Comparison of ENCODE assay signal across 1 cellular context in the genomic region with DNA sequence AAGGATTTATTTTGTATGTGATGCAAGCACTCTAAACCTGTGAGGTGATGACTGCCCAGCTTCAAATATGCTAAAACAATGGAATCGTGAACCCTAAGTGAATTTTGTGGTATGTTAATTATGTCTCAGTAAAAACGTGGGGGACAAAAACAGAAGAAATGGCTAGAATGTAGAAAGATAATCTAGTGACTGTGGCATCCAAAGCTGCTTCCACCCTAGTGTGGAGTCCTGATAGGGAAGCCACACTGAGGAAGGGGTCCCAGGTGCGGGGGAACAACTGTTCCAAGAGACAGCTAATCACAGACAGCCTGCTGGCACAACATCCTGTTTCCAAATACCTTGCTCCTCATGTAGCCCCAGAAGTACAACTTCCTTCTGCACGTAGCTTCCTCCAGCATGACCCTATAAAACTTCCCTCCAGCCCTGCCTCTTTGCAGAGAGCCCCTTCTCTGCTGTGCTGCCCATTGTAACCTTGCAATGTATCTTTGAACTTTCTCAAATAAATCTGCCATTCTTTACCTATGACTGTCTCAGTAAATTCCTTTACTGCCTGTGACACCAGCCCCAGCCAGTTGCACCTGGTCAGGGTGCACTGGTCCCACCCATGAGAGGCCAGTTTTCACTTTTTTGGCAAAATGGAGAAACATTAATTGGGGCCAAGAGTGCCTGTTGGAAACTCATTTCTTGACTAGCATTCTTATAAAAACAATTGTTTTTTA.
A peak's percentile ranks its signal among the peaks of the same experiment; 100 is the strongest.
TF ChIP-seq lines count a peak whose summit lies in the region.

No MANE protein-coding gene starts in this region.

TF ChIP-seq in K562, 482 proteins besides CTCF, POLR2A, EP300 and RAD21 (continued from another document and continues in another):
- TF ChIP-seq, protein P1, sequence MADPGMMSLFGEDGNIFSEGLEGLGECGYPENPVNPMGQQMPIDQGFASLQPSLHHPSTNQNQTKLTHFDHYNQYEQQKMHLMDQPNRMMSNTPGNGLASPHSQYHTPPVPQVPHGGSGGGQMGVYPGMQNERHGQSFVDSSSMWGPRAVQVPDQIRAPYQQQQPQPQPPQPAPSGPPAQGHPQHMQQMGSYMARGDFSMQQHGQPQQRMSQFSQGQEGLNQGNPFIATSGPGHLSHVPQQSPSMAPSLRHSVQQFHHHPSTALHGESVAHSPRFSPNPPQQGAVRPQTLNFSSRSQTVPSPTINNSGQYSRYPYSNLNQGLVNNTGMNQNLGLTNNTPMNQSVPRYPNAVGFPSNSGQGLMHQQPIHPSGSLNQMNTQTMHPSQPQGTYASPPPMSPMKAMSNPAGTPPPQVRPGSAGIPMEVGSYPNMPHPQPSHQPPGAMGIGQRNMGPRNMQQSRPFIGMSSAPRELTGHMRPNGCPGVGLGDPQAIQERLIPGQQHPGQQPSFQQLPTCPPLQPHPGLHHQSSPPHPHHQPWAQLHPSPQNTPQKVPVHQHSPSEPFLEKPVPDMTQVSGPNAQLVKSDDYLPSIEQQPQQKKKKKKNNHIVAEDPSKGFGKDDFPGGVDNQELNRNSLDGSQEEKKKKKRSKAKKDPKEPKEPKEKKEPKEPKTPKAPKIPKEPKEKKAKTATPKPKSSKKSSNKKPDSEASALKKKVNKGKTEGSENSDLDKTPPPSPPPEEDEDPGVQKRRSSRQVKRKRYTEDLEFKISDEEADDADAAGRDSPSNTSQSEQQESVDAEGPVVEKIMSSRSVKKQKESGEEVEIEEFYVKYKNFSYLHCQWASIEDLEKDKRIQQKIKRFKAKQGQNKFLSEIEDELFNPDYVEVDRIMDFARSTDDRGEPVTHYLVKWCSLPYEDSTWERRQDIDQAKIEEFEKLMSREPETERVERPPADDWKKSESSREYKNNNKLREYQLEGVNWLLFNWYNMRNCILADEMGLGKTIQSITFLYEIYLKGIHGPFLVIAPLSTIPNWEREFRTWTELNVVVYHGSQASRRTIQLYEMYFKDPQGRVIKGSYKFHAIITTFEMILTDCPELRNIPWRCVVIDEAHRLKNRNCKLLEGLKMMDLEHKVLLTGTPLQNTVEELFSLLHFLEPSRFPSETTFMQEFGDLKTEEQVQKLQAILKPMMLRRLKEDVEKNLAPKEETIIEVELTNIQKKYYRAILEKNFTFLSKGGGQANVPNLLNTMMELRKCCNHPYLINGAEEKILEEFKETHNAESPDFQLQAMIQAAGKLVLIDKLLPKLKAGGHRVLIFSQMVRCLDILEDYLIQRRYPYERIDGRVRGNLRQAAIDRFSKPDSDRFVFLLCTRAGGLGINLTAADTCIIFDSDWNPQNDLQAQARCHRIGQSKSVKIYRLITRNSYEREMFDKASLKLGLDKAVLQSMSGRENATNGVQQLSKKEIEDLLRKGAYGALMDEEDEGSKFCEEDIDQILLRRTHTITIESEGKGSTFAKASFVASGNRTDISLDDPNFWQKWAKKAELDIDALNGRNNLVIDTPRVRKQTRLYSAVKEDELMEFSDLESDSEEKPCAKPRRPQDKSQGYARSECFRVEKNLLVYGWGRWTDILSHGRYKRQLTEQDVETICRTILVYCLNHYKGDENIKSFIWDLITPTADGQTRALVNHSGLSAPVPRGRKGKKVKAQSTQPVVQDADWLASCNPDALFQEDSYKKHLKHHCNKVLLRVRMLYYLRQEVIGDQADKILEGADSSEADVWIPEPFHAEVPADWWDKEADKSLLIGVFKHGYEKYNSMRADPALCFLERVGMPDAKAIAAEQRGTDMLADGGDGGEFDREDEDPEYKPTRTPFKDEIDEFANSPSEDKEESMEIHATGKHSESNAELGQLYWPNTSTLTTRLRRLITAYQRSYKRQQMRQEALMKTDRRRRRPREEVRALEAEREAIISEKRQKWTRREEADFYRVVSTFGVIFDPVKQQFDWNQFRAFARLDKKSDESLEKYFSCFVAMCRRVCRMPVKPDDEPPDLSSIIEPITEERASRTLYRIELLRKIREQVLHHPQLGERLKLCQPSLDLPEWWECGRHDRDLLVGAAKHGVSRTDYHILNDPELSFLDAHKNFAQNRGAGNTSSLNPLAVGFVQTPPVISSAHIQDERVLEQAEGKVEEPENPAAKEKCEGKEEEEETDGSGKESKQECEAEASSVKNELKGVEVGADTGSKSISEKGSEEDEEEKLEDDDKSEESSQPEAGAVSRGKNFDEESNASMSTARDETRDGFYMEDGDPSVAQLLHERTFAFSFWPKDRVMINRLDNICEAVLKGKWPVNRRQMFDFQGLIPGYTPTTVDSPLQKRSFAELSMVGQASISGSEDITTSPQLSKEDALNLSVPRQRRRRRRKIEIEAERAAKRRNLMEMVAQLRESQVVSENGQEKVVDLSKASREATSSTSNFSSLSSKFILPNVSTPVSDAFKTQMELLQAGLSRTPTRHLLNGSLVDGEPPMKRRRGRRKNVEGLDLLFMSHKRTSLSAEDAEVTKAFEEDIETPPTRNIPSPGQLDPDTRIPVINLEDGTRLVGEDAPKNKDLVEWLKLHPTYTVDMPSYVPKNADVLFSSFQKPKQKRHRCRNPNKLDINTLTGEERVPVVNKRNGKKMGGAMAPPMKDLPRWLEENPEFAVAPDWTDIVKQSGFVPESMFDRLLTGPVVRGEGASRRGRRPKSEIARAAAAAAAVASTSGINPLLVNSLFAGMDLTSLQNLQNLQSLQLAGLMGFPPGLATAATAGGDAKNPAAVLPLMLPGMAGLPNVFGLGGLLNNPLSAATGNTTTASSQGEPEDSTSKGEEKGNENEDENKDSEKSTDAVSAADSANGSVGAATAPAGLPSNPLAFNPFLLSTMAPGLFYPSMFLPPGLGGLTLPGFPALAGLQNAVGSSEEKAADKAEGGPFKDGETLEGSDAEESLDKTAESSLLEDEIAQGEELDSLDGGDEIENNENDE (IDR thresholded peaks at IDR 0.05; ENCODE audit: low read depth, low read length), result no peak
- TF ChIP-seq FOXJ2 (tag; IDR thresholded peaks at IDR 0.05) (no peak), SP1 (CRISPR knock-in tag; IDR thresholded peaks at IDR 0.05) (no peak), FOSL1 (tag; conservative IDR thresholded peaks at IDR 0.05) (no peak), EHMT2 (IDR thresholded peaks at IDR 0.05) (no peak), SRSF3 (IDR thresholded peaks at IDR 0.05; ENCODE audit: insufficient read depth, low read length) (no peak), PYGO2 (tag; IDR thresholded peaks at IDR 0.05) (no peak), GTF2E2 (tag; IDR thresholded peaks at IDR 0.05) (no peak), NR2C2 (CRISPR knock-in tag; IDR thresholded peaks at IDR 0.05) (no peak), NR2C2 (tag; IDR thresholded peaks at IDR 0.05) (no peak), DDX20 (tag; IDR thresholded peaks at IDR 0.05; ENCODE audit: low read depth) (no peak), ZNF75A (CRISPR knock-in tag; IDR thresholded peaks at IDR 0.05) (no peak), FOXK2 (conservative IDR thresholded peaks at IDR 0.05 in 1 of 2, IDR thresholded peaks at IDR 0.05 in 1 of 2; ENCODE audit: low read depth in 2 of 2) (no peak), PTRF (tag; IDR thresholded peaks at IDR 0.05) (no peak), FOXA1 (IDR thresholded peaks at IDR 0.05; ENCODE audit: borderline replicate concordance) (no peak), CREB1 (IDR thresholded peaks at IDR 0.05) (peak; percentile 44; the same call in 1 of the 2 replicates), CREB1 (CRISPR knock-in tag; IDR thresholded peaks at IDR 0.05) (no peak), MEIS2 (IDR thresholded peaks at IDR 0.05; ENCODE audit: partially characterized antibody) (no peak), JUN (IDR thresholded peaks at IDR 0.05; ENCODE audit: borderline replicate concordance, low read depth, low read length) (no peak), JUN (CRISPR knock-in tag; IDR thresholded peaks at IDR 0.05; ENCODE audit: borderline replicate concordance) (no peak), CBX2 (IDR thresholded peaks at IDR 0.05; ENCODE audit: insufficient read depth, low read length, poor library complexity, severe bottlenecking) (no peak), ZKSCAN8 (CRISPR knock-in tag; IDR thresholded peaks at IDR 0.05) (no peak), HCFC1 (IDR thresholded peaks at IDR 0.05; ENCODE audit: low read depth, low read length) (no peak), POLR2AphosphoS5 (IDR thresholded peaks at IDR 0.05; ENCODE audit: control insufficient read depth, insufficient read depth, low read depth, low read length) (peak; percentile 71; the same call in 1 of the 2 replicates)
- TF ChIP-seq, protein P2, sequence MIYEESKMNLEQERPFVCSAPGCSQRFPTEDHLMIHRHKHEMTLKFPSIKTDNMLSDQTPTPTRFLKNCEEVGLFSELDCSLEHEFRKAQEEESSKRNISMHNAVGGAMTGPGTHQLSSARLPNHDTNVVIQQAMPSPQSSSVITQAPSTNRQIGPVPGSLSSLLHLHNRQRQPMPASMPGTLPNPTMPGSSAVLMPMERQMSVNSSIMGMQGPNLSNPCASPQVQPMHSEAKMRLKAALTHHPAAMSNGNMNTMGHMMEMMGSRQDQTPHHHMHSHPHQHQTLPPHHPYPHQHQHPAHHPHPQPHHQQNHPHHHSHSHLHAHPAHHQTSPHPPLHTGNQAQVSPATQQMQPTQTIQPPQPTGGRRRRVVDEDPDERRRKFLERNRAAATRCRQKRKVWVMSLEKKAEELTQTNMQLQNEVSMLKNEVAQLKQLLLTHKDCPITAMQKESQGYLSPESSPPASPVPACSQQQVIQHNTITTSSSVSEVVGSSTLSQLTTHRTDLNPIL (CRISPR knock-in tag; IDR thresholded peaks at IDR 0.05), result no peak
- TF ChIP-seq, protein P3, sequence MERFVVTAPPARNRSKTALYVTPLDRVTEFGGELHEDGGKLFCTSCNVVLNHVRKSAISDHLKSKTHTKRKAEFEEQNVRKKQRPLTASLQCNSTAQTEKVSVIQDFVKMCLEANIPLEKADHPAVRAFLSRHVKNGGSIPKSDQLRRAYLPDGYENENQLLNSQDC (CRISPR knock-in tag; IDR thresholded peaks at IDR 0.05), result no peak
- TF ChIP-seq, protein P4, sequence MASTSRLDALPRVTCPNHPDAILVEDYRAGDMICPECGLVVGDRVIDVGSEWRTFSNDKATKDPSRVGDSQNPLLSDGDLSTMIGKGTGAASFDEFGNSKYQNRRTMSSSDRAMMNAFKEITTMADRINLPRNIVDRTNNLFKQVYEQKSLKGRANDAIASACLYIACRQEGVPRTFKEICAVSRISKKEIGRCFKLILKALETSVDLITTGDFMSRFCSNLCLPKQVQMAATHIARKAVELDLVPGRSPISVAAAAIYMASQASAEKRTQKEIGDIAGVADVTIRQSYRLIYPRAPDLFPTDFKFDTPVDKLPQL (IDR thresholded peaks at IDR 0.05; ENCODE audit: extremely low read depth, insufficient read length), result no peak
- TF ChIP-seq, protein P5, sequence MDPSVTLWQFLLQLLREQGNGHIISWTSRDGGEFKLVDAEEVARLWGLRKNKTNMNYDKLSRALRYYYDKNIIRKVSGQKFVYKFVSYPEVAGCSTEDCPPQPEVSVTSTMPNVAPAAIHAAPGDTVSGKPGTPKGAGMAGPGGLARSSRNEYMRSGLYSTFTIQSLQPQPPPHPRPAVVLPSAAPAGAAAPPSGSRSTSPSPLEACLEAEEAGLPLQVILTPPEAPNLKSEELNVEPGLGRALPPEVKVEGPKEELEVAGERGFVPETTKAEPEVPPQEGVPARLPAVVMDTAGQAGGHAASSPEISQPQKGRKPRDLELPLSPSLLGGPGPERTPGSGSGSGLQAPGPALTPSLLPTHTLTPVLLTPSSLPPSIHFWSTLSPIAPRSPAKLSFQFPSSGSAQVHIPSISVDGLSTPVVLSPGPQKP (CRISPR knock-in tag; IDR thresholded peaks at IDR 0.05), result no peak
- TF ChIP-seq, protein P6, sequence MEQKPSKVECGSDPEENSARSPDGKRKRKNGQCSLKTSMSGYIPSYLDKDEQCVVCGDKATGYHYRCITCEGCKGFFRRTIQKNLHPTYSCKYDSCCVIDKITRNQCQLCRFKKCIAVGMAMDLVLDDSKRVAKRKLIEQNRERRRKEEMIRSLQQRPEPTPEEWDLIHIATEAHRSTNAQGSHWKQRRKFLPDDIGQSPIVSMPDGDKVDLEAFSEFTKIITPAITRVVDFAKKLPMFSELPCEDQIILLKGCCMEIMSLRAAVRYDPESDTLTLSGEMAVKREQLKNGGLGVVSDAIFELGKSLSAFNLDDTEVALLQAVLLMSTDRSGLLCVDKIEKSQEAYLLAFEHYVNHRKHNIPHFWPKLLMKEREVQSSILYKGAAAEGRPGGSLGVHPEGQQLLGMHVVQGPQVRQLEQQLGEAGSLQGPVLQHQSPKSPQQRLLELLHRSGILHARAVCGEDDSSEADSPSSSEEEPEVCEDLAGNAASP (IDR thresholded peaks at IDR 0.05), result no peak
- TF ChIP-seq, protein P7, sequence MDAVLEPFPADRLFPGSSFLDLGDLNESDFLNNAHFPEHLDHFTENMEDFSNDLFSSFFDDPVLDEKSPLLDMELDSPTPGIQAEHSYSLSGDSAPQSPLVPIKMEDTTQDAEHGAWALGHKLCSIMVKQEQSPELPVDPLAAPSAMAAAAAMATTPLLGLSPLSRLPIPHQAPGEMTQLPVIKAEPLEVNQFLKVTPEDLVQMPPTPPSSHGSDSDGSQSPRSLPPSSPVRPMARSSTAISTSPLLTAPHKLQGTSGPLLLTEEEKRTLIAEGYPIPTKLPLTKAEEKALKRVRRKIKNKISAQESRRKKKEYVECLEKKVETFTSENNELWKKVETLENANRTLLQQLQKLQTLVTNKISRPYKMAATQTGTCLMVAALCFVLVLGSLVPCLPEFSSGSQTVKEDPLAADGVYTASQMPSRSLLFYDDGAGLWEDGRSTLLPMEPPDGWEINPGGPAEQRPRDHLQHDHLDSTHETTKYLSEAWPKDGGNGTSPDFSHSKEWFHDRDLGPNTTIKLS (IDR thresholded peaks at IDR 0.05; ENCODE audit: borderline replicate concordance, low read depth), result no peak
- TF ChIP-seq, protein P8, sequence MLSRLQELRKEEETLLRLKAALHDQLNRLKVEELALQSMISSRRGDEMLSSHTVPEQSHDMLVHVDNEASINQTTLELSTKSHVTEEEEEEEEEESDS (CRISPR knock-in tag; IDR thresholded peaks at IDR 0.05), result no peak
- TF ChIP-seq, protein P9, sequence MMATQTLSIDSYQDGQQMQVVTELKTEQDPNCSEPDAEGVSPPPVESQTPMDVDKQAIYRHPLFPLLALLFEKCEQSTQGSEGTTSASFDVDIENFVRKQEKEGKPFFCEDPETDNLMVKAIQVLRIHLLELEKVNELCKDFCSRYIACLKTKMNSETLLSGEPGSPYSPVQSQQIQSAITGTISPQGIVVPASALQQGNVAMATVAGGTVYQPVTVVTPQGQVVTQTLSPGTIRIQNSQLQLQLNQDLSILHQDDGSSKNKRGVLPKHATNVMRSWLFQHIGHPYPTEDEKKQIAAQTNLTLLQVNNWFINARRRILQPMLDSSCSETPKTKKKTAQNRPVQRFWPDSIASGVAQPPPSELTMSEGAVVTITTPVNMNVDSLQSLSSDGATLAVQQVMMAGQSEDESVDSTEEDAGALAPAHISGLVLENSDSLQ (IDR thresholded peaks at IDR 0.05), result no peak
